In the genomic region with DNA sequence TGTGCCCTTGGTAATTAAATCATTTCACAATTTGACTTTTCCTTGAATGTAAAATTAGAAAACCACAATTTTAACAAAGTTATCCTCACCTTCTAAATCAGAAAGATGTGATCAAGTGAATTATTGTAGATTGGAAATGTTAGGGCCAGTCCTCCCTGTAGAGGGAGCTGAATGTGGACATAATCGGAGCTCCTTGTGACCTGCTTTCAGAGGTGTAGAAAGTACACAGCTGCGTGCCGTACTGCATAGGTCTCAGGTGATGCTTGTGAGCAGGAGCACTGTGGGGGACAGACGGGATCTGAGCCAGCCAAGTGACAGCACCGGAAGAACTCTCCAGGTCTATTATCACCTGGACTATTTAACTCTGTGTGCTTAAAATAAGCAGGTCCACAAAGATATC, we compare ENCODE assay signal across 1 cellular context.
TF ChIP-seq lines count a peak whose summit lies in the region.

No MANE protein-coding gene starts in this region.

TF ChIP-seq in GM23338, 12 proteins besides CTCF, POLR2A, EP300 and RAD21:
- TF ChIP-seq ZNF331 (CRISPR knock-in tag; IDR thresholded peaks at IDR 0.05; ENCODE audit: low read depth) (no peak), EZH2 (IDR thresholded peaks at IDR 0.05; ENCODE audit: low read depth, unreplicated experiment) (no peak), STAT1 (IDR thresholded peaks at IDR 0.05; ENCODE audit: unreplicated experiment) (no peak)
- TF ChIP-seq, protein P1, sequence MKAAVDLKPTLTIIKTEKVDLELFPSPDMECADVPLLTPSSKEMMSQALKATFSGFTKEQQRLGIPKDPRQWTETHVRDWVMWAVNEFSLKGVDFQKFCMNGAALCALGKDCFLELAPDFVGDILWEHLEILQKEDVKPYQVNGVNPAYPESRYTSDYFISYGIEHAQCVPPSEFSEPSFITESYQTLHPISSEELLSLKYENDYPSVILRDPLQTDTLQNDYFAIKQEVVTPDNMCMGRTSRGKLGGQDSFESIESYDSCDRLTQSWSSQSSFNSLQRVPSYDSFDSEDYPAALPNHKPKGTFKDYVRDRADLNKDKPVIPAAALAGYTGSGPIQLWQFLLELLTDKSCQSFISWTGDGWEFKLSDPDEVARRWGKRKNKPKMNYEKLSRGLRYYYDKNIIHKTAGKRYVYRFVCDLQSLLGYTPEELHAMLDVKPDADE (IDR thresholded peaks at IDR 0.05) = no peak
